In genomic region chr1:248589334-248589733, GRCh38 we compare ENCODE assay signal across 21 cellular contexts. TPM values are rescaled to one million over a fixed set of nuclear protein-coding genes. Genes with fewer than 3 reads are reported as not detected.
A peak's percentile ranks its signal among the peaks of the same experiment; 100 is the strongest.
DNase-seq lines count a peak whose midpoint lies in the region; ATAC-seq and TF ChIP-seq lines count a peak whose summit lies in the region.
"Had no signal": no experiment of that assay in that cellular context is flagged by ENCODE, and none has a peak within 500 bp of the region (broad histone marks: within the 10 kb centered on the region; RNA-seq: fewer than 3 reads in every experiment).

No MANE protein-coding gene starts in this region.

- no TSS peak for BruUV-seq in PC-3 (replicated peaks; lab: Mats Ljungman, UMichigan)

- H3K36me3 ChIP-seq in PC-3 (ENCODE audit: low read depth, low read length) (no peaks in the 10 kb centered on the region), thyroid gland (no peaks in the 10 kb centered on the region)
- H3K36me3 ChIP-seq: BLaER1 had no signal

- no peak overlapping the region for H3K27ac ChIP-seq in PC-3 (ENCODE audit: low read length)
- H3K27ac ChIP-seq in thyroid gland = no peak overlapping the region
- H3K27ac ChIP-seq: 22Rv1, BLaER1, C4-2B had no signal

- no peak for TF ChIP-seq POLR2A in thyroid gland (IDR thresholded peaks at IDR 0.05)

- H3K9me3 ChIP-seq in PC-3 (ENCODE audit: low read length) (no peaks in the 10 kb centered on the region; the same call in 1 of the 2 replicates), thyroid gland (no peaks in the 10 kb centered on the region)
- H3K9me3 ChIP-seq: BLaER1, Caco-2 had no signal

- DNase-seq in GM12865 (ENCODE audit: low read depth) (peak; percentile 13), left lobe of liver (ENCODE audit: low spot score) (no peak), PC-3 (no peak), thyroid gland (no peak)
- DNase-seq in activated CD8-positive, alpha-beta memory T cell treated with anti-CD3 and anti-CD28 coated beads for 24 hours = no peak
- DNase-seq: Caco-2; CD4-positive, CD25-positive, alpha-beta regulatory T cell; CD8-positive, alpha-beta T cell; DMS153; DND-41; H9 had no signal

- WGBS in thyroid gland, 2 donors = 77 to 81% methylated on average over 3 of the region's 3 CpGs

- no peak overlapping the region for H3K4me3 ChIP-seq in GM12865 (ENCODE audit: low read depth, low read length)
- H3K4me3 ChIP-seq in PC-3 (ENCODE audit: low read length) = no peak overlapping the region
- H3K4me3 ChIP-seq in thyroid gland (replicated peaks in 1 of 3) = no peak overlapping the region
- H3K4me3 ChIP-seq: BLaER1, GM12878, GM23338 had no signal

- no peaks in the 10 kb centered on the region for H4K20me1 ChIP-seq in PC-3 (ENCODE audit: low read length)
- H4K20me1 ChIP-seq: BLaER1 had no signal

- ATAC-seq in GM19468 (IDR thresholded peaks at IDR 0.05; ENCODE audit: extremely low read depth, unreplicated experiment) (peak; percentile 49), HG03060 (IDR thresholded peaks at IDR 0.05; ENCODE audit: low read depth, unreplicated experiment) (peak; percentile 57), left lobe of liver (peak; percentile 71), PC-3 (no peak), GM18511 (IDR thresholded peaks at IDR 0.05; ENCODE audit: unreplicated experiment) (no peak)
- ATAC-seq: CD8-positive, alpha-beta T cell; GM12878; GM23338; HCT116 had no signal

- H3K27me3 ChIP-seq in PC-3 (ENCODE audit: low read length) (no peaks in the 10 kb centered on the region), thyroid gland (no peaks in the 10 kb centered on the region)
- H3K27me3 ChIP-seq: BLaER1 had no signal

- intact Hi-C loops in PC-3 (cut with micrococcal nuclease) (no loop called here), thyroid gland (cut with DNase I) (no loop called here)

- H3K79me2 ChIP-seq in PC-3 (ENCODE audit: low read length) = no peaks in the 10 kb centered on the region

- no peaks in the 10 kb centered on the region for H3F3A ChIP-seq in PC-3 (ENCODE audit: low read length, unreplicated experiment)

- H2AFZ ChIP-seq in PC-3 (ENCODE audit: low read length) = no peak overlapping the region
- H2AFZ ChIP-seq: GM23338 had no signal

- CTCF ChIA-PET in PC-3 (lab: Charles Lee) = no interaction called here

- no peak overlapping the region for H3K4me2 ChIP-seq in PC-3 (ENCODE audit: low read length)
- H3K4me2 ChIP-seq: BLaER1, GM23338 had no signal

- 0 out of 2 replicates have a peak, but pooled peaks cover 8% of the 10 kb centered on the region for H3K9me2 ChIP-seq in PC-3 (replicated peaks; ENCODE audit: low read length)

- POLR2A ChIA-PET in PC-3 (lab: Charles Lee; ENCODE audit: unreplicated experiment) = no interaction called here

- H3K4me1 ChIP-seq in PC-3 (ENCODE audit: insufficient read depth, low read length) = no peaks in the 10 kb centered on the region; the same call in 1 of the 2 replicates
- H3K4me1 ChIP-seq in thyroid gland = no peaks in the 10 kb centered on the region
- H3K4me1 ChIP-seq: BLaER1, Caco-2 had no signal

- TF ChIP-seq CTCF in GM12865 (IDR thresholded peaks at IDR 0.05; ENCODE audit: insufficient read depth, low read depth, low read length, missing control alignments) (no peak), PC-3 (conservative IDR thresholded peaks at IDR 0.05; ENCODE audit: low read depth, low read length) (no peak), thyroid gland (IDR thresholded peaks at IDR 0.05) (no peak)

- no peak overlapping the region for H3K9ac ChIP-seq in PC-3 (ENCODE audit: low read length)
- H3K9ac ChIP-seq: BLaER1 had no signal

RNA-seq across cellular contexts. Expression of gene OR2T10, which starts 8.2 kb away (rescaled TPM):
- total RNA-seq in left lobe of liver (not detected), PC-3 (2014; rRNA removed) (not detected in 2 replicates), thyroid gland (not detected)
- total RNA-seq: Caco-2; CD4-positive, CD25-positive, alpha-beta regulatory T cell; CD8-positive, alpha-beta T cell; GM12878; GM23338; H4; H9 had no signal

RNA-seq across cellular contexts. Expression of gene OR2T34, which starts 14.8 kb away (rescaled TPM):
- total RNA-seq in left lobe of liver = not detected
- total RNA-seq in PC-3 (2014; rRNA removed) = not detected in 2 replicates
- total RNA-seq in thyroid gland = not detected
- total RNA-seq: Caco-2; CD4-positive, CD25-positive, alpha-beta regulatory T cell; CD8-positive, alpha-beta T cell; GM23338; H4; H9 had no signal

RNA-seq across cellular contexts. Expression of gene OR2T29, which starts 26.8 kb away (rescaled TPM):
- total RNA-seq in left lobe of liver (not detected), PC-3 (2014; rRNA removed) (not detected in 2 replicates), thyroid gland (not detected)
- total RNA-seq: Caco-2; CD4-positive, CD25-positive, alpha-beta regulatory T cell; CD8-positive, alpha-beta T cell; GM23338; H4; H9 had no signal

RNA-seq across cellular contexts. Expression of gene OR2T11, which starts 45.6 kb away (rescaled TPM):
- total RNA-seq in left lobe of liver (not detected), PC-3 (2014; rRNA removed) (not detected in 2 replicates), thyroid gland (not detected)
- total RNA-seq: Caco-2; CD4-positive, CD25-positive, alpha-beta regulatory T cell; CD8-positive, alpha-beta T cell; GM12878; GM23338; H4; H9 had no signal

RNA-seq across cellular contexts. Expression of gene OR2T35, which starts 55.7 kb away (rescaled TPM):
- total RNA-seq in left lobe of liver (not detected), PC-3 (2014; rRNA removed) (not detected in 2 replicates), thyroid gland (not detected)
- total RNA-seq: Caco-2; CD4-positive, CD25-positive, alpha-beta regulatory T cell; CD8-positive, alpha-beta T cell; GM23338; H4; H9 had no signal

Comparison
In these comparisons a context has a peak if more than half of its experiments do, and no peak if none do; other contexts are left out.
1. ATAC-seq: peak in GM19468 (single experiment), HG03060 (single experiment) and left lobe of liver (single experiment); none in PC-3 (single experiment) and GM18511 (single experiment).